ENCODE assay signal across 24 cellular contexts in the genomic region with DNA sequence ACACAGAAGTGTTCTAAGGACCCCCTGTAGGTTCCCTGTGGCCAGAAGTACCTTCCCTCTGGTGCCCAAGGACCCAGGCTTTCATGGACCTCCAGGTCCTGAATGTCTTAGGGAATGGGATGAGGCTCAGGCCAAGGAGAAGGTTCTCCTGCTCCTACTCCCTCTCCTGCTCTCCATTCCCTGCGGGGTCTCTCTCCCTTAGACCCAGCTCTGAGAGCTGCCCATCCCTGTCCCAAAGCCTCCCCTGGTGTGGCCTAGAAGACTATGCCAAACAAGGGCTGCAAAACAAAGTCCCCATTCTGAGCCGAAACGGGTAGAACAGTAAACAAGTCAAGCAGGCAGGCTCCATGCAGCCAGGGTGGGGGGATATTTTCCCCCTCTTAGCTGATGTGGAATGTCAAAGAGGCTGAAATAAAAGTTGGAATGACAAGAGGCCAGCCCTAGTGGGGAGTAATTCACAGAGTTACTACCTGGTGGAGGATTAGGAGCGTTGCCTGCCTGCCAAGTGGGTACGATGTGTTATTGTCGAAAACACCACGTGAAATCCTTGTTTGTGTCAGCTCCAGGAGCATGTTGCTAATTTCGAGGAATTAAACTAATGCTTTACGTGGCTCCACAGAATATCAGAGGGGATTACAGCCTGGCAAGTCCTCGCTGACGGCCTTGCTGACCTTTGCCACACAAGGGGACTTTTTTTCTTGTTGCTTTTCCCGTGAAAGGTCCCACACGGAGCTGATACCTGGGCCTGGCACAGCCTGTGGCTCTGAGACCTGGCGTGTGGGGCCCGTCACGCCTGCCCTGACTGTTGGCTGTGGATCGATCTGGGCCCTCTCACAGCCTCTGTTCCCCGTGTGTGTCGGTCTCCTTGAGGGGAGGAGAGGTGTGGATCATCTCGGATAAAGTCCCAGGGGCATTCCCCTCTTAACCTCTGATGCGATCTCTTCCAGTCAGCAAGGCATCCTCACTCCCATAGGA. TPM values are rescaled to one million over a fixed set of nuclear protein-coding genes. Genes with fewer than 3 reads are reported as not detected.
A peak's percentile ranks its signal among the peaks of the same experiment; 100 is the strongest.
DNase-seq lines count a peak whose midpoint lies in the region; ATAC-seq and TF ChIP-seq lines count a peak whose summit lies in the region.
"Had no signal": no experiment of that assay in that cellular context is flagged by ENCODE, and none has a peak within 500 bp of the region (broad histone marks: within the 10 kb centered on the region; RNA-seq: fewer than 3 reads in every experiment).

No MANE protein-coding gene starts in this region.

- H3K36me3 Mint-ChIP-seq in GM23338 (ENCODE audit: low read depth) (no peaks in the 10 kb centered on the region), brain (no peaks in the 10 kb centered on the region)
- H3K36me3 Mint-ChIP-seq in activated CD4-positive, alpha-beta memory T cell treated with anti-CD3 and anti-CD28 coated beads for 36 hours, result no peaks in the 10 kb centered on the region
- H3K36me3 Mint-ChIP-seq: CD4-positive, CD25-positive, alpha-beta regulatory T cell had no signal

- H3K9me2 ChIP-seq in GM23338 (ENCODE audit: insufficient read depth), result no peaks in the 10 kb centered on the region

- no peak overlapping the region for H3K4me3 ChIP-seq in GM23338
- H3K4me3 ChIP-seq: adrenal gland, gastrocnemius medialis, left lung had no signal

- no peak overlapping the region for H3K4me2 ChIP-seq in GM23338
- H3K4me2 ChIP-seq: KMS-11 had no signal

- peaks cover 9% of the 10 kb centered on the region for H3K4me1 ChIP-seq in GM23338 (ENCODE audit: insufficient read depth)
- H3K4me1 ChIP-seq: adrenal gland, left lung had no signal

- DNase-seq in GM23338 (ENCODE audit: low spot score), result no peak
- DNase-seq in inferior parietal cortex (ENCODE audit: extremely low spot score), result peak; percentile 59
- DNase-seq in putamen (ENCODE audit: low spot score), result peak; percentile 76
- DNase-seq in activated gamma-delta T cell treated with Interleukin-2 at 50 U/mL for 16 hours, result no peak
- DNase-seq in NCI-H2107 (lab: John Stamatoyannopoulos, UW), result no peak
- DNase-seq in activated effector memory CD4-positive, alpha-beta T cell treated with Interleukin-2 at 50 U/mL for 16 hours, result no peak
- no peak for DNase-seq in activated CD4-positive, alpha-beta memory T cell treated with anti-CD3 and anti-CD28 coated beads for 36 hours
- DNase-seq: activated CD4-positive, alpha-beta T cell treated with anti-CD3 and anti-CD28 coated beads for 36 hours; activated effector memory CD4-positive, alpha-beta T cell treated with anti-CD3 and anti-CD28 coated beads, Interleukin-2, amount 50 U/mL, for 16 hours; CD4-positive, CD25-positive, alpha-beta regulatory T cell; DMS153; gastrocnemius medialis; left lung; MV-4-11; NCI-H1694 treated with DMSO at 0.1 percent for 48 hours; NCI-H748 treated with DMSO at 0.1 percent for 48 hours; OCI-M1; stimulated activated CD8-positive, alpha-beta memory T cell treated with anti-CD3 and anti-CD28 coated beads, Interleukin-4, amount 100 ng/mL, for 48 hours had no signal

- H3K27ac Mint-ChIP-seq in GM23338, result no peak overlapping the region
- peak overlapping the region; percentile 40 to 93 (median 72) for H3K27ac Mint-ChIP-seq in brain
- H3K27ac Mint-ChIP-seq in activated CD4-positive, alpha-beta memory T cell treated with anti-CD3 and anti-CD28 coated beads for 36 hours, result no peak overlapping the region
- H3K27ac Mint-ChIP-seq: activated CD4-positive, alpha-beta T cell treated with anti-CD3 and anti-CD28 coated beads for 36 hours; CD4-positive, CD25-positive, alpha-beta regulatory T cell had no signal

- no peaks in the 10 kb centered on the region for H3K36me3 ChIP-seq in GM23338 (ENCODE audit: insufficient read depth)
- H3K36me3 ChIP-seq: adrenal gland, gastrocnemius medialis, left lung had no signal

- CTCF ChIA-PET in activated CD4-positive, alpha-beta memory T cell treated with anti-CD3 and anti-CD28 coated beads for 36 hours (lab: Charles Lee), result interaction anchor here (1.1 to 2.2 kb wide), 3 partner anchors 9 to 119 kb away, joined by 3 to 11 read pairs (median 5); no protein-coding TSS in a partner anchor

- no peak for TF ChIP-seq CTCF in GM23338 (conservative IDR thresholded peaks at IDR 0.05; ENCODE audit: low read depth in 2 of 2)
- no peak for TF ChIP-seq CTCF in brain (conservative IDR thresholded peaks at IDR 0.05)

- peak; percentile 5 for ATAC-seq in GM23338
- ATAC-seq: activated CD4-positive, alpha-beta T cell treated with anti-CD3 and anti-CD28 coated beads for 36 hours; esophagus mucosa; gastrocnemius medialis; left lung; Right ventricle myocardium inferior had no signal

- H3K27ac ChIP-seq in GM23338 (ENCODE audit: low read depth), result no peak overlapping the region
- H3K27ac ChIP-seq: adrenal gland, gastrocnemius medialis, KMS-11, left lung had no signal

- H3K27me3 ChIP-seq in GM23338 (ENCODE audit: insufficient read depth), result no peaks in the 10 kb centered on the region
- H3K27me3 ChIP-seq: adrenal gland, gastrocnemius medialis had no signal

- H3F3A ChIP-seq in GM23338 (replicated peaks; ENCODE audit: low read depth), result no peaks in the 10 kb centered on the region

- H3K79me2 ChIP-seq in GM23338 (replicated peaks; ENCODE audit: insufficient read depth), result no peaks in the 10 kb centered on the region

- peaks cover 12% of the 10 kb centered on the region for H3K27me3 Mint-ChIP-seq in GM23338 (ENCODE audit: insufficient read depth, low read depth, poor library complexity)
- peaks cover 6% of the 10 kb centered on the region for H3K27me3 Mint-ChIP-seq in brain
- H3K27me3 Mint-ChIP-seq in activated CD4-positive, alpha-beta memory T cell treated with anti-CD3 and anti-CD28 coated beads for 36 hours, result peaks cover 16% of the 10 kb centered on the region

- H3K9me3 Mint-ChIP-seq in GM23338 (no peaks in the 10 kb centered on the region), brain (peaks cover 0 to 3% (median 0%) of the 10 kb centered on the region in 5 experiments)
- no peaks in the 10 kb centered on the region for H3K9me3 Mint-ChIP-seq in activated CD4-positive, alpha-beta memory T cell treated with anti-CD3 and anti-CD28 coated beads for 36 hours
- H3K9me3 Mint-ChIP-seq: CD4-positive, CD25-positive, alpha-beta regulatory T cell had no signal

- POLR2A ChIA-PET in activated CD4-positive, alpha-beta memory T cell treated with anti-CD3 and anti-CD28 coated beads for 36 hours (lab: Charles Lee), result no interaction called here

- H3K4me3 Mint-ChIP-seq in GM23338 (no peak overlapping the region), brain (no peak overlapping the region)
- H3K4me3 Mint-ChIP-seq in activated CD4-positive, alpha-beta memory T cell treated with anti-CD3 and anti-CD28 coated beads for 36 hours, result no peak overlapping the region
- H3K4me3 Mint-ChIP-seq: activated CD4-positive, alpha-beta T cell treated with anti-CD3 and anti-CD28 coated beads for 36 hours; CD4-positive, CD25-positive, alpha-beta regulatory T cell had no signal

- intact Hi-C loops in activated CD4-positive, alpha-beta memory T cell treated with anti-CD3 and anti-CD28 coated beads for 36 hours (cut with micrococcal nuclease), result no loop called here

- no peaks in the 10 kb centered on the region for H4K20me1 ChIP-seq in GM23338 (replicated peaks; ENCODE audit: insufficient read depth)

- H2AFZ ChIP-seq in GM23338, result peak overlapping the region; percentile 10; the same call in 1 of the 2 replicates

- H3K4me1 Mint-ChIP-seq in GM23338, result peaks cover 35% of the 10 kb centered on the region
- H3K4me1 Mint-ChIP-seq in brain, result peaks cover 62% of the 10 kb centered on the region
- H3K4me1 Mint-ChIP-seq in activated CD4-positive, alpha-beta memory T cell treated with anti-CD3 and anti-CD28 coated beads for 36 hours (ENCODE audit: low read depth), result no peaks in the 10 kb centered on the region
- H3K4me1 Mint-ChIP-seq: activated CD4-positive, alpha-beta T cell treated with anti-CD3 and anti-CD28 coated beads for 36 hours; CD4-positive, CD25-positive, alpha-beta regulatory T cell had no signal

TF ChIP-seq in GM23338, 12 proteins besides CTCF, POLR2A, EP300 and RAD21 (continues in another document):
- TF ChIP-seq STAT1 (IDR thresholded peaks at IDR 0.05; ENCODE audit: unreplicated experiment) (no peak), NANOG (IDR thresholded peaks at IDR 0.05; ENCODE audit: borderline replicate concordance) (no peak), CREB1 (CRISPR knock-in tag; IDR thresholded peaks at IDR 0.05; ENCODE audit: low read depth) (no peak), JUNB (IDR thresholded peaks at IDR 0.05; ENCODE audit: unreplicated experiment) (no peak)
- TF ChIP-seq, protein P1, sequence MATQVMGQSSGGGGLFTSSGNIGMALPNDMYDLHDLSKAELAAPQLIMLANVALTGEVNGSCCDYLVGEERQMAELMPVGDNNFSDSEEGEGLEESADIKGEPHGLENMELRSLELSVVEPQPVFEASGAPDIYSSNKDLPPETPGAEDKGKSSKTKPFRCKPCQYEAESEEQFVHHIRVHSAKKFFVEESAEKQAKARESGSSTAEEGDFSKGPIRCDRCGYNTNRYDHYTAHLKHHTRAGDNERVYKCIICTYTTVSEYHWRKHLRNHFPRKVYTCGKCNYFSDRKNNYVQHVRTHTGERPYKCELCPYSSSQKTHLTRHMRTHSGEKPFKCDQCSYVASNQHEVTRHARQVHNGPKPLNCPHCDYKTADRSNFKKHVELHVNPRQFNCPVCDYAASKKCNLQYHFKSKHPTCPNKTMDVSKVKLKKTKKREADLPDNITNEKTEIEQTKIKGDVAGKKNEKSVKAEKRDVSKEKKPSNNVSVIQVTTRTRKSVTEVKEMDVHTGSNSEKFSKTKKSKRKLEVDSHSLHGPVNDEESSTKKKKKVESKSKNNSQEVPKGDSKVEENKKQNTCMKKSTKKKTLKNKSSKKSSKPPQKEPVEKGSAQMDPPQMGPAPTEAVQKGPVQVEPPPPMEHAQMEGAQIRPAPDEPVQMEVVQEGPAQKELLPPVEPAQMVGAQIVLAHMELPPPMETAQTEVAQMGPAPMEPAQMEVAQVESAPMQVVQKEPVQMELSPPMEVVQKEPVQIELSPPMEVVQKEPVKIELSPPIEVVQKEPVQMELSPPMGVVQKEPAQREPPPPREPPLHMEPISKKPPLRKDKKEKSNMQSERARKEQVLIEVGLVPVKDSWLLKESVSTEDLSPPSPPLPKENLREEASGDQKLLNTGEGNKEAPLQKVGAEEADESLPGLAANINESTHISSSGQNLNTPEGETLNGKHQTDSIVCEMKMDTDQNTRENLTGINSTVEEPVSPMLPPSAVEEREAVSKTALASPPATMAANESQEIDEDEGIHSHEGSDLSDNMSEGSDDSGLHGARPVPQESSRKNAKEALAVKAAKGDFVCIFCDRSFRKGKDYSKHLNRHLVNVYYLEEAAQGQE (IDR thresholded peaks at IDR 0.05; ENCODE audit: unreplicated experiment), result no peak

RNA-seq across cellular contexts. Expression of a gene that starts 2.9 kb away (rescaled TPM):
- not detected in 2 replicates for total RNA-seq in GM23338 (2014; rRNA removed; shearing (Covaris generic))
- polyA plus RNA-seq in GM23338 (2016; fragmentation: Nextera tagmentation; extraction: Ambion mirVana), result not detected in 2 replicates
- 0.70 TPM for polyA plus RNA-seq in brain (ENCODE audit: insufficient read depth, low read depth, low replicate concordance)
- total RNA-seq in activated CD4-positive, alpha-beta memory T cell treated with anti-CD3 and anti-CD28 coated beads for 36 hours, result not detected
- total RNA-seq: activated CD4-positive, alpha-beta T cell treated with anti-CD3 and anti-CD28 coated beads for 36 hours; CD4-positive, CD25-positive, alpha-beta regulatory T cell; esophagus mucosa; left lung had no signal
- polyA plus RNA-seq: CD4-positive, CD25-positive, alpha-beta regulatory T cell; neural cell had no signal

RNA-seq across cellular contexts. Expression of a gene that starts 27.9 kb away (rescaled TPM):
- 12.1 and 15.3 TPM in 2 replicates for total RNA-seq in GM23338 (2014; rRNA removed; shearing (Covaris generic))
- polyA plus RNA-seq in GM23338 (2016; fragmentation: Nextera tagmentation; extraction: Ambion mirVana) (41.2 and 46.9 TPM in 2 replicates), brain (ENCODE audit: insufficient read depth, low read depth, low replicate concordance) (14.6 TPM)
- total RNA-seq in activated CD4-positive, alpha-beta memory T cell treated with anti-CD3 and anti-CD28 coated beads for 36 hours, result 10 to 100 TPM; 42.3 to 44.1 TPM

Comparison
In these comparisons a context has a peak if more than half of its experiments do, and no peak if none do; other contexts are left out.
1. DNase-seq: peak in inferior parietal cortex (single experiment) and putamen (single experiment); none in GM23338 (single experiment), activated gamma-delta T cell treated with Interleukin-2 at 50 U/mL for 16 hours (single experiment), NCI-H2107 (single experiment), activated effector memory CD4-positive, alpha-beta T cell treated with Interleukin-2 at 50 U/mL for 16 hours (single experiment) and activated CD4-positive, alpha-beta memory T cell treated with anti-CD3 and anti-CD28 coated beads for 36 hours (single experiment).
2. H3K27ac Mint-ChIP-seq: peak in brain (5 of 5); none in GM23338 (single experiment) and activated CD4-positive, alpha-beta memory T cell treated with anti-CD3 and anti-CD28 coated beads for 36 hours (single experiment).